ENCODE assay signal across 4 cellular contexts in genomic region chr10:79862269-79862668, GRCh38. TPM values are rescaled to one million over a fixed set of nuclear protein-coding genes. Genes with fewer than 3 reads are reported as not detected.
"Had no signal": no experiment of that assay in that cellular context is flagged by ENCODE, and none has a peak within 500 bp of the region (broad histone marks: within the 10 kb centered on the region; RNA-seq: fewer than 3 reads in every experiment).

No MANE protein-coding gene starts in this region.

RNA-seq across cellular contexts. Expression of gene NUTM2E, which starts 35.7 kb away (rescaled TPM):
- total RNA-seq: GM23248, H4, HFFc6, IMR-90 had no signal
- polyA plus RNA-seq: GM23248, IMR-90 had no signal
